ENCODE assay signal across 12 cellular contexts in the genomic region with DNA sequence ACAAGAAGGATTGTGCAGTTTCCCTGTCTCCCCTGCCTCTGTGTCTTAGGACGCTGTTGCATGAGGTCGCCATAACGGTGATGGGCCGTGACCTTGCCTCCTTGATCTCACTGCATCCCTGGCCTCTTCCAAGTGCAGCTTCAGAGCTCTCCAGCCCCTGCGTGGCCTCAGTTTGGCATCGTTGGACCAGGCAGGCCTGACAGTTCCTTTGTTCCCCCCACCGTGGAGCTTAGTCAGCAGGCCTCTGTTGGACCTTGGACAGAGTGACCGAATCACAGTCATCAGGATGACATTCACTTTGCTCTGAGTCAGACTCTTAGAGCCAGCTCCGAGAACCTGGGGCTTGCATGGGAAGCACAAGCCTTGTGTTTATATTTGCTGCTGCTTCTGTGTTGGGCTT.
DNase-seq lines count a peak whose midpoint lies in the region; ATAC-seq and TF ChIP-seq lines count a peak whose summit lies in the region.
"Had no signal": no experiment of that assay in that cellular context is flagged by ENCODE, and none has a peak within 500 bp of the region (broad histone marks: within the 10 kb centered on the region; RNA-seq: fewer than 3 reads in every experiment).

No MANE protein-coding gene starts in this region.

- intact Hi-C loops in lower leg skin (cut with DNase I; ENCODE audit: low total_unique reads) = no loop called here

- H3K4me1 ChIP-seq in mesodermal cell (ENCODE audit: control insufficient read depth, insufficient read depth, low read length, poor library complexity, severe bottlenecking) = no peaks in the 10 kb centered on the region

- no peak for TF ChIP-seq POLR2A in lower leg skin (IDR thresholded peaks at IDR 0.05)

- peaks cover 3% of the 10 kb centered on the region for H3K27me3 Mint-ChIP-seq in activated naive CD8-positive, alpha-beta T cell treated with anti-CD3 and anti-CD28 coated beads for 36 hours

- no peaks in the 10 kb centered on the region for H3K36me3 Mint-ChIP-seq in activated naive CD8-positive, alpha-beta T cell treated with anti-CD3 and anti-CD28 coated beads for 36 hours
- H3K36me3 Mint-ChIP-seq: activated CD8-positive, alpha-beta memory T cell treated with anti-CD3 and anti-CD28 coated beads, Interleukin-2, amount 10 ng/mL, durations not matched to agents 7 days and 5 days had no signal

- TF ChIP-seq CTCF in AG09319 (IDR thresholded peaks at IDR 0.05; ENCODE audit: low read depth, low read length) (no peak), cardiac fibroblast (IDR thresholded peaks at IDR 0.05; ENCODE audit: low read depth, low read length) (no peak), lower leg skin (IDR thresholded peaks at IDR 0.05) (no peak)

- no peaks in the 10 kb centered on the region for H3K36me3 ChIP-seq in mesodermal cell (ENCODE audit: control insufficient read depth, insufficient read depth, low read length)

- H3K27ac ChIP-seq in mesodermal cell (ENCODE audit: low read depth, low read length, severe bottlenecking) = peak overlapping the region; percentile 47
- H3K27ac ChIP-seq: C4-2B had no signal

- DNase-seq in AG09319 (ENCODE audit: extremely low read depth, low read depth) (peak; percentile 3), LoVo (ENCODE audit: low spot score) (peak; percentile 18), cardiac fibroblast (ENCODE audit: low read depth in 2 of 2) (peak; percentile 37 to 79), T-helper 1 cell (no peak), lower leg skin (ENCODE audit: low spot score in 2 of 2) (no peak)
- no peak for DNase-seq in activated naive CD8-positive, alpha-beta T cell treated with anti-CD3 and anti-CD28 coated beads for 36 hours
- DNase-seq: activated CD8-positive, alpha-beta memory T cell treated with anti-CD3 and anti-CD28 coated beads, Interleukin-2, amount 10 ng/mL, durations not matched to agents 7 days and 5 days; stimulated activated CD4-positive, alpha-beta T cell treated with anti-CD3 and anti-CD28 coated beads, Interleukin-4, amount 100 ng/mL, for 24 hours; T1000 had no signal

- no peaks in the 10 kb centered on the region for H3K9me3 ChIP-seq in mesodermal cell (ENCODE audit: control insufficient read depth, low read length)

- no peaks in the 10 kb centered on the region for H3K9me3 Mint-ChIP-seq in activated naive CD8-positive, alpha-beta T cell treated with anti-CD3 and anti-CD28 coated beads for 36 hours

- WGBS in mesodermal cell (ENCODE audit: insufficient coverage in 2 of 2), 2 experiments = 86 to 91% methylated on average over 9 of the region's 9 CpGs
- 76 to 88% methylated on average over 9 of the region's 9 CpGs for WGBS in lower leg skin, 2 donors

- no peaks in the 10 kb centered on the region for H3K4me1 Mint-ChIP-seq in activated naive CD8-positive, alpha-beta T cell treated with anti-CD3 and anti-CD28 coated beads for 36 hours
- H3K4me1 Mint-ChIP-seq: activated CD8-positive, alpha-beta memory T cell treated with anti-CD3 and anti-CD28 coated beads, Interleukin-2, amount 10 ng/mL, durations not matched to agents 7 days and 5 days had no signal

- no peak for ATAC-seq in GM18858 (IDR thresholded peaks at IDR 0.05; ENCODE audit: unreplicated experiment)
- ATAC-seq: activated CD8-positive, alpha-beta memory T cell treated with anti-CD3 and anti-CD28 coated beads, Interleukin-2, amount 10 ng/mL, durations not matched to agents 7 days and 5 days had no signal

- no peak overlapping the region for H3K27ac Mint-ChIP-seq in activated naive CD8-positive, alpha-beta T cell treated with anti-CD3 and anti-CD28 coated beads for 36 hours
- H3K27ac Mint-ChIP-seq: activated CD8-positive, alpha-beta memory T cell treated with anti-CD3 and anti-CD28 coated beads, Interleukin-2, amount 10 ng/mL, durations not matched to agents 7 days and 5 days had no signal

- no peak overlapping the region for H3K4me3 ChIP-seq in cardiac fibroblast (replicated peaks in 1 of 2; ENCODE audit: low read depth in 2 of 2, low read length in 2 of 2)
- no peak overlapping the region for H3K4me3 ChIP-seq in mesodermal cell (ENCODE audit: extremely low read depth, insufficient read depth, low read length, poor library complexity, severe bottlenecking)
- no peak overlapping the region for H3K4me3 ChIP-seq in lower leg skin (ENCODE audit: low read depth, poor library complexity, severe bottlenecking)

- no peak overlapping the region for H3K4me3 Mint-ChIP-seq in activated naive CD8-positive, alpha-beta T cell treated with anti-CD3 and anti-CD28 coated beads for 36 hours
- H3K4me3 Mint-ChIP-seq: activated CD8-positive, alpha-beta memory T cell treated with anti-CD3 and anti-CD28 coated beads, Interleukin-2, amount 10 ng/mL, durations not matched to agents 7 days and 5 days had no signal

Comparison
In these comparisons a context has a peak if more than half of its experiments do, and no peak if none do; other contexts are left out.
1. DNase-seq: peak in AG09319 (single experiment), LoVo (single experiment) and cardiac fibroblast (2 of 2); none in activated naive CD8-positive, alpha-beta T cell treated with anti-CD3 and anti-CD28 coated beads for 36 hours (single experiment), T-helper 1 cell (0 of 5) and lower leg skin (0 of 2).